In genomic region chr2:233700028-233700635, GRCh38 we compare ENCODE assay signal across 10 cellular contexts. TPM values are rescaled to one million over a fixed set of nuclear protein-coding genes. Genes with fewer than 3 reads are reported as not detected.
DNase-seq lines count a peak whose midpoint lies in the region; FAIRE-seq and TF ChIP-seq lines count a peak whose summit lies in the region.
"Had no signal": no experiment of that assay in that cellular context is flagged by ENCODE, and none has a peak within 500 bp of the region (broad histone marks: within the 10 kb centered on the region; RNA-seq: fewer than 3 reads in every experiment).

No MANE protein-coding gene starts in this region.

- H4K20me1 ChIP-seq in hepatocyte (ENCODE audit: insufficient read depth, poor library complexity, severe bottlenecking) = no peaks in the 10 kb centered on the region

- H3K9me2 ChIP-seq in hepatocyte (replicated peaks; ENCODE audit: insufficient read depth) = no peaks in the 10 kb centered on the region

- H3K4me2 ChIP-seq in hepatocyte = no peak overlapping the region

- no peaks in the 10 kb centered on the region for H3K79me2 ChIP-seq in hepatocyte

- no peaks in the 10 kb centered on the region for H3K36me3 ChIP-seq in NT2/D1 (ENCODE audit: insufficient read depth, insufficient read length, low read length)
- no peaks in the 10 kb centered on the region for H3K36me3 ChIP-seq in hepatocyte (replicated peaks; ENCODE audit: insufficient read depth, low read depth)

- H3K27ac ChIP-seq in hepatocyte (peak overlapping the region; percentile 67), dorsolateral prefrontal cortex (no peak overlapping the region)

- 13% methylated on average over 1 of the region's 1 CpG for WGBS in hepatocyte (ENCODE audit: low lambda C conversion rate, missing lambda C conversion rate)

- H3K27me3 ChIP-seq in NT2/D1 (ENCODE audit: insufficient read depth, insufficient read length) (no peaks in the 10 kb centered on the region), hepatocyte (no peaks in the 10 kb centered on the region), dorsolateral prefrontal cortex (no peaks in the 10 kb centered on the region)

- intact Hi-C loops in dorsolateral prefrontal cortex (cut with DNase I) = no loop called here

- no peak for TF ChIP-seq CTCF in hepatocyte (IDR thresholded peaks at IDR 0.05; ENCODE audit: poor library complexity)
- TF ChIP-seq CTCF in dorsolateral prefrontal cortex (IDR thresholded peaks at IDR 0.05 in 54 of 56, conservative IDR thresholded peaks at IDR 0.05 in 2 of 56; ENCODE audit: low read depth in 1 of 56, partially characterized antibody in 56 of 56) = no peak

- peak; percentile 91 for DNase-seq in A172 (ENCODE audit: low spot score)
- peak; percentile 8 for DNase-seq in NT2/D1 (ENCODE audit: low read depth, low spot score)
- peak; percentile 42 for DNase-seq in hepatocyte (ENCODE audit: low spot score)
- DNase-seq in urothelium cell line (ENCODE audit: low spot score) = no peak
- no peak for DNase-seq in dorsolateral prefrontal cortex
- DNase-seq in COR-L47 (lab: John Stamatoyannopoulos, UW) = no peak
- DNase-seq: CD4-positive, CD25-positive, alpha-beta regulatory T cell had no signal

- H3K9ac ChIP-seq in NT2/D1 (ENCODE audit: insufficient read length, low read depth) = no peak overlapping the region

- H2AFZ ChIP-seq in hepatocyte = no peak overlapping the region

- no peak for FAIRE-seq in urothelium cell line (lab: Jason Lieb, UNC)

- no peaks in the 10 kb centered on the region for H3K4me1 ChIP-seq in NT2/D1 (ENCODE audit: insufficient read depth, insufficient read length)
- H3K4me1 ChIP-seq in hepatocyte (ENCODE audit: insufficient read depth) = peaks cover 3% of the 10 kb centered on the region

- H3K9me3 ChIP-seq in NT2/D1 (ENCODE audit: insufficient read depth, low read length) = no peaks in the 10 kb centered on the region
- no peaks in the 10 kb centered on the region for H3K9me3 ChIP-seq in hepatocyte (ENCODE audit: low read depth)

- H3K4me3 ChIP-seq in NT2/D1 (ENCODE audit: insufficient read length, low read depth) = no peak overlapping the region
- no peak overlapping the region for H3K4me3 ChIP-seq in hepatocyte
- H3K4me3 ChIP-seq in dorsolateral prefrontal cortex = no peak overlapping the region

RNA-seq across cellular contexts. Expression of gene UGT1A6, which starts 7.4 kb away (rescaled TPM):
- 0.05 TPM in 1 of 2 replicates, not detected in the other for total RNA-seq in A172 (2014; rRNA removed; shearing (Covaris generic))
- 3.4 and 3.6 TPM in 2 replicates for total RNA-seq in hepatocyte
- 0.64 and 0.77 TPM in 2 replicates for polyA plus RNA-seq in hepatocyte
- total RNA-seq in dorsolateral prefrontal cortex = not detected
- total RNA-seq: CD4-positive, CD25-positive, alpha-beta regulatory T cell; lung microvascular endothelial cell had no signal
- polyA plus RNA-seq: CD4-positive, CD25-positive, alpha-beta regulatory T cell; IgD-negative memory B cell had no signal

RNA-seq across cellular contexts. Expression of gene UGT1A5, which starts 12.6 kb away (rescaled TPM):
- not detected in 2 replicates for total RNA-seq in A172 (2014; rRNA removed; shearing (Covaris generic))
- total RNA-seq in hepatocyte = not detected in 2 replicates
- not detected in 2 replicates for polyA plus RNA-seq in hepatocyte
- total RNA-seq in dorsolateral prefrontal cortex = under 1 TPM in 1 of 120 experiments, not detected in 119; 0.19 TPM
- total RNA-seq: CD4-positive, CD25-positive, alpha-beta regulatory T cell; lung microvascular endothelial cell had no signal
- polyA plus RNA-seq: CD4-positive, CD25-positive, alpha-beta regulatory T cell; IgD-negative memory B cell had no signal

RNA-seq across cellular contexts. Expression of gene UGT1A4, which starts 18.4 kb away (rescaled TPM):
- not detected in 2 replicates for total RNA-seq in A172 (2014; rRNA removed; shearing (Covaris generic))
- total RNA-seq in hepatocyte (not detected in 2 replicates), dorsolateral prefrontal cortex (not detected)
- polyA plus RNA-seq in hepatocyte = not detected in 2 replicates
- total RNA-seq: CD4-positive, CD25-positive, alpha-beta regulatory T cell; lung microvascular endothelial cell had no signal
- polyA plus RNA-seq: adipose tissue; CD4-positive, CD25-positive, alpha-beta regulatory T cell; IgD-negative memory B cell had no signal

RNA-seq across cellular contexts. Expression of gene UGT1A7, which starts 18.4 kb away (rescaled TPM):
- not detected in 2 replicates for total RNA-seq in A172 (2014; rRNA removed; shearing (Covaris generic))
- 0.07 TPM in 1 of 2 replicates, not detected in the other for total RNA-seq in hepatocyte
- not detected in 2 replicates for polyA plus RNA-seq in hepatocyte
- total RNA-seq in dorsolateral prefrontal cortex = not detected
- total RNA-seq: CD4-positive, CD25-positive, alpha-beta regulatory T cell; lung microvascular endothelial cell had no signal
- polyA plus RNA-seq: adipose tissue; CD4-positive, CD25-positive, alpha-beta regulatory T cell; IgD-negative memory B cell had no signal

RNA-seq across cellular contexts. Expression of gene UGT1A9, which starts 28.4 kb away (rescaled TPM):
- not detected in 2 replicates for total RNA-seq in A172 (2014; rRNA removed; shearing (Covaris generic))
- total RNA-seq in hepatocyte (9.6 and 9.8 TPM in 2 replicates), dorsolateral prefrontal cortex (not detected)
- 2.1 and 12.6 TPM in 2 replicates for polyA plus RNA-seq in hepatocyte
- total RNA-seq: CD4-positive, CD25-positive, alpha-beta regulatory T cell; lung microvascular endothelial cell had no signal
- polyA plus RNA-seq: adipose tissue; CD4-positive, CD25-positive, alpha-beta regulatory T cell; IgD-negative memory B cell had no signal

Comparison
In these comparisons a context has a peak if more than half of its experiments do, and no peak if none do; other contexts are left out.
1. DNase-seq: peak in A172 (single experiment), NT2/D1 (single experiment) and hepatocyte (single experiment); none in urothelium cell line (single experiment), dorsolateral prefrontal cortex (0 of 10) and COR-L47 (single experiment).